ENCODE assay signal across 8 cellular contexts in genomic region chr13:98575009-98575866, GRCh38. TPM values are rescaled to one million over a fixed set of nuclear protein-coding genes. Genes with fewer than 3 reads are reported as not detected.
DNase-seq lines count a peak whose midpoint lies in the region; ATAC-seq and TF ChIP-seq lines count a peak whose summit lies in the region.

No MANE protein-coding gene starts in this region.

- H3K27ac ChIP-seq in layer of hippocampus (ENCODE audit: low read depth, low read length), result peak overlapping the region; percentile 75

- no peak for DNase-seq in activated T-cell treated with anti-CD3 and anti-CD28 coated beads, Interleukin-2, amount 50 U/mL, for 72 hours
- no peak for DNase-seq in activated T-cell treated with anti-CD3 and anti-CD28 coated beads for 4 hours
- no peak for DNase-seq in activated naive CD8-positive, alpha-beta T cell treated with anti-CD3 and anti-CD28 coated beads for 36 hours
- DNase-seq in type B pancreatic cell (ENCODE audit: extremely low spot score, unreplicated experiment), result no peak
- no peak for DNase-seq in NK-92 (lab: John Stamatoyannopoulos, UW; ENCODE audit: unreplicated experiment)

- H3K27ac Mint-ChIP-seq in activated T-cell treated with anti-CD3 and anti-CD28 coated beads, Interleukin-2, amount 50 U/mL, for 72 hours, result peak overlapping the region; percentile 100
- peak overlapping the region; percentile 92 for H3K27ac Mint-ChIP-seq in activated naive CD8-positive, alpha-beta T cell treated with anti-CD3 and anti-CD28 coated beads for 36 hours
- peak overlapping the region; percentile 94 for H3K27ac Mint-ChIP-seq in type B pancreatic cell

- H3K4me1 Mint-ChIP-seq in activated T-cell treated with anti-CD3 and anti-CD28 coated beads, Interleukin-2, amount 50 U/mL, for 72 hours (ENCODE audit: low read depth), result peaks cover 58% of the 10 kb centered on the region
- peaks cover 50% of the 10 kb centered on the region for H3K4me1 Mint-ChIP-seq in activated naive CD8-positive, alpha-beta T cell treated with anti-CD3 and anti-CD28 coated beads for 36 hours
- H3K4me1 Mint-ChIP-seq in type B pancreatic cell (ENCODE audit: unreplicated experiment), result peaks cover 60% of the 10 kb centered on the region

- TF ChIP-seq CTCF in type B pancreatic cell (conservative IDR thresholded peaks at IDR 0.05), result no peak

- H3K27me3 Mint-ChIP-seq in activated T-cell treated with anti-CD3 and anti-CD28 coated beads, Interleukin-2, amount 50 U/mL, for 72 hours (ENCODE audit: low read depth), result no peaks in the 10 kb centered on the region
- no peaks in the 10 kb centered on the region for H3K27me3 Mint-ChIP-seq in activated naive CD8-positive, alpha-beta T cell treated with anti-CD3 and anti-CD28 coated beads for 36 hours
- no peaks in the 10 kb centered on the region for H3K27me3 Mint-ChIP-seq in type B pancreatic cell

- peaks cover 6 to 8% of the 10 kb centered on the region in 2 donors for H3K36me3 Mint-ChIP-seq in activated T-cell treated with anti-CD3 and anti-CD28 coated beads, Interleukin-2, amount 50 U/mL, for 72 hours (ENCODE audit: insufficient read depth in 2 of 2)
- peaks cover 24% of the 10 kb centered on the region for H3K36me3 Mint-ChIP-seq in activated naive CD8-positive, alpha-beta T cell treated with anti-CD3 and anti-CD28 coated beads for 36 hours
- peaks cover 3% of the 10 kb centered on the region for H3K36me3 Mint-ChIP-seq in type B pancreatic cell

- H3K27me3 ChIP-seq in layer of hippocampus (ENCODE audit: control insufficient read depth, insufficient read depth, low read length), result no peaks in the 10 kb centered on the region

- peak overlapping the region; percentile 98 to 100 for H3K4me3 Mint-ChIP-seq in activated T-cell treated with anti-CD3 and anti-CD28 coated beads, Interleukin-2, amount 50 U/mL, for 72 hours
- peak overlapping the region; percentile 98 for H3K4me3 Mint-ChIP-seq in activated naive CD8-positive, alpha-beta T cell treated with anti-CD3 and anti-CD28 coated beads for 36 hours
- peak overlapping the region; percentile 96 for H3K4me3 Mint-ChIP-seq in type B pancreatic cell

- H3K9me3 Mint-ChIP-seq in activated T-cell treated with anti-CD3 and anti-CD28 coated beads, Interleukin-2, amount 50 U/mL, for 72 hours, result no peaks in the 10 kb centered on the region
- H3K9me3 Mint-ChIP-seq in activated naive CD8-positive, alpha-beta T cell treated with anti-CD3 and anti-CD28 coated beads for 36 hours, result no peaks in the 10 kb centered on the region
- H3K9me3 Mint-ChIP-seq in type B pancreatic cell, result no peaks in the 10 kb centered on the region

- no peak for ATAC-seq in activated T-cell treated with anti-CD3 and anti-CD28 coated beads, Interleukin-2, amount 50 U/mL, for 72 hours (replicated peaks in 1 of 2)
- ATAC-seq in HG03457 (IDR thresholded peaks at IDR 0.05; ENCODE audit: unreplicated experiment), result no peak
- ATAC-seq in GM21737 (IDR thresholded peaks at IDR 0.05; ENCODE audit: unreplicated experiment), result no peak

RNA-seq across cellular contexts. Expression of gene STK24, which starts 1.7 kb away (rescaled TPM):
- 100 to 1,000 TPM; 175 to 207 TPM for total RNA-seq in activated T-cell treated with anti-CD3 and anti-CD28 coated beads, Interleukin-2, amount 50 U/mL, for 72 hours
- 100 to 1,000 TPM; 129 TPM for total RNA-seq in activated naive CD8-positive, alpha-beta T cell treated with anti-CD3 and anti-CD28 coated beads for 36 hours
- 121 and 180 TPM in 2 replicates for total RNA-seq in type B pancreatic cell (ENCODE audit: low replicate concordance)
